27 cellular contexts compared by ENCODE assay signal in the genomic region with DNA sequence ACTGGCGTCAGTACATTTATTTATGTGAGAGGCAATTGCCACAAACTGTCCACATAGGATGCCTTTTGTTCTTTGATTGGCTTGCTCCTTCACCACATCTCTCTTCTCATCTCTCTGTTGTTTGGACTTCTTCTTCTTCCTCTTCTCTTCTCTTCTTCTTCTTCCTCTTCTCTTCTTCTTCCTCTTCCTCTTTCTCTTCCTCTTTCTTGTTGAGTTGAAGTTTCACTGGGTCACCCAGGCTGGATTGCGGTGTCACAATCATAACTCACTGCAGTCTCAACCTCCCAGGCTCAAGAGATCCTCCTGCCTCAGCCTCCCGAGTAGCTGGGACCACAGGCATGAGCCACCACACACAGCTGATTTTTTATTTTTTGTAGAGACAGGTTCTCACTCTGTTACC.
DNase-seq lines count a peak whose midpoint lies in the region; ATAC-seq and TF ChIP-seq lines count a peak whose summit lies in the region.
"Had no signal": no experiment of that assay in that cellular context is flagged by ENCODE, and none has a peak within 500 bp of the region (broad histone marks: within the 10 kb centered on the region; RNA-seq: fewer than 3 reads in every experiment).

No MANE protein-coding gene starts in this region.

- H3K9ac ChIP-seq in SU-DHL-6 (ENCODE audit: low read length): no peak overlapping the region
- H3K9ac ChIP-seq: KMS-11 had no signal

- H2AFZ ChIP-seq in SU-DHL-6 (ENCODE audit: low read depth, low read length, severe bottlenecking): peak overlapping the region; percentile 55

- no peak for TF ChIP-seq POLR2A in spleen (IDR thresholded peaks at IDR 0.05)

- no peaks in the 10 kb centered on the region for H4K20me1 ChIP-seq in SU-DHL-6 (ENCODE audit: low read depth, low read length)

- H3K4me3 ChIP-seq in HL-60 (replicated peaks; ENCODE audit: insufficient read depth, low read length) (no peak overlapping the region), SU-DHL-6 (ENCODE audit: insufficient read depth, low read length, poor library complexity, severe bottlenecking) (no peak overlapping the region), spleen (no peak overlapping the region)
- H3K4me3 ChIP-seq: lung, Peyer's patch, prostate gland, SK-N-MC, stomach, tibial nerve had no signal

- TF ChIP-seq CTCF in HL-60 (IDR thresholded peaks at IDR 0.05; ENCODE audit: insufficient read depth, low read length) (no peak), SU-DHL-6 (IDR thresholded peaks at IDR 0.05; ENCODE audit: insufficient read depth, low read length, poor library complexity, severe bottlenecking) (no peak), spleen (IDR thresholded peaks at IDR 0.05 in 8 of 11, conservative IDR thresholded peaks at IDR 0.05 in 3 of 11) (no peak)

- no peak overlapping the region for H3K4me2 ChIP-seq in SU-DHL-6 (ENCODE audit: low read depth, low read length, poor library complexity, severe bottlenecking)
- H3K4me2 ChIP-seq: KMS-11 had no signal

- H3K79me2 ChIP-seq in SU-DHL-6 (ENCODE audit: insufficient read depth, low read length): no peaks in the 10 kb centered on the region

- H3K27ac ChIP-seq in HL-60 (replicated peaks) (no peak overlapping the region), SU-DHL-6 (ENCODE audit: low read depth, low read length) (no peak overlapping the region), spleen (peak overlapping the region in 5 of 8 donors; percentile 26 to 86 (median 62))
- H3K27ac ChIP-seq: KMS-11, Peyer's patch, prostate gland, SK-N-MC, tibial nerve had no signal

- intact Hi-C loops in spleen (cut with DNase I; ENCODE audit: low total_unique reads) (no loop called here), Right ventricle myocardium superior (cut with DNase I) (no loop called here)

- peaks cover 0 to 14% (median 2%) of the 10 kb centered on the region in 6 donors for H3K4me1 ChIP-seq in spleen
- H3K4me1 ChIP-seq: Peyer's patch, prostate gland had no signal

- H3K36me3 ChIP-seq in SU-DHL-6 (ENCODE audit: low read length) (no peaks in the 10 kb centered on the region), spleen (no peaks in the 10 kb centered on the region)
- H3K36me3 ChIP-seq: Peyer's patch, prostate gland, stomach, tibial nerve had no signal

- ATAC-seq in Right ventricle myocardium superior (ENCODE audit: poor library complexity): no peak

- no peaks in the 10 kb centered on the region for H3F3A ChIP-seq in SU-DHL-6 (ENCODE audit: insufficient read depth)

- WGBS in spleen, 5 donors: 54 to 79% (median 70%) methylated on average over 3 of the region's 3 CpGs

- H3K9me3 ChIP-seq in SU-DHL-6 (ENCODE audit: insufficient read depth, low read length) (no peaks in the 10 kb centered on the region), spleen (no peaks in the 10 kb centered on the region)
- H3K9me3 ChIP-seq: Peyer's patch, prostate gland, stomach, tibial nerve had no signal

- H3K9me2 ChIP-seq in SU-DHL-6 (replicated peaks; ENCODE audit: insufficient read depth, low read length): no peaks in the 10 kb centered on the region

- H3K27me3 ChIP-seq in HL-60 (ENCODE audit: insufficient read depth, poor library complexity, severe bottlenecking) (no peaks in the 10 kb centered on the region), SU-DHL-6 (ENCODE audit: low read length) (no peaks in the 10 kb centered on the region), spleen (replicated peaks in 1 of 7) (no peaks in the 10 kb centered on the region)
- H3K27me3 ChIP-seq: Peyer's patch, stomach, tibial nerve had no signal

- DNase-seq in HL-60 (ENCODE audit: low read depth in 1 of 2, low spot score in 1 of 2) (peak; percentile 71 to 80), NOMO-1 treated with dmso at 0.1 percent for 144 hours (lab: John Stamatoyannopoulos, UW; ENCODE audit: unreplicated experiment) (peak; percentile 50), spleen (no peak), Right ventricle myocardium superior (no peak), NCI-H82 (lab: John Stamatoyannopoulos, UW) (no peak)
- no peak for DNase-seq in activated CD4-positive, alpha-beta T cell treated with anti-CD3 and anti-CD28 coated beads, Interleukin-2, amount 50 U/mL, for 1 hour
- DNase-seq in effector CD8-positive, alpha-beta T cell (lab: John Stamatoyannopoulos, UW): no peak
- DNase-seq: activated CD8-positive, alpha-beta memory T cell treated with anti-CD3 and anti-CD28 coated beads, Interleukin-2, amount 50 U/mL, for 4 hours; aorta; central memory CD4-positive, alpha-beta T cell; dermis blood vessel endothelial cell; DMS79; GF-D8; glutamatergic neuron; kidney; NCI-H1105 treated with DMSO at 0.1 percent for 48 hours; NCI-H2081; NCI-H446; Peyer's patch; stimulated activated CD8-positive, alpha-beta memory T cell treated with anti-CD3 and anti-CD28 coated beads, Interleukin-4, amount 100 ng/mL, for 48 hours; stomach had no signal

Comparison
In these comparisons a context has a peak if more than half of its experiments do, and no peak if none do; other contexts are left out.
1. DNase-seq: peak in HL-60 (2 of 2) and NOMO-1 treated with dmso at 0.1 percent for 144 hours (single experiment); none in spleen (single experiment), activated CD4-positive, alpha-beta T cell treated with anti-CD3 and anti-CD28 coated beads, Interleukin-2, amount 50 U/mL, for 1 hour (single experiment), effector CD8-positive, alpha-beta T cell (single experiment), Right ventricle myocardium superior (single experiment) and NCI-H82 (single experiment).
2. H3K27ac ChIP-seq: peak in spleen (5 of 8); none in HL-60 (single experiment) and SU-DHL-6 (single experiment).